13 cellular contexts compared by ENCODE assay signal in genomic region chr6:133778414-133778813, GRCh38.
DNase-seq lines count a peak whose midpoint lies in the region; ATAC-seq and TF ChIP-seq lines count a peak whose summit lies in the region.
"Had no signal": no experiment of that assay in that cellular context is flagged by ENCODE, and none has a peak within 500 bp of the region (broad histone marks: within the 10 kb centered on the region; RNA-seq: fewer than 3 reads in every experiment).

No MANE protein-coding gene starts in this region.

- peak; percentile 91 for ATAC-seq in gastroesophageal sphincter
- ATAC-seq in gastrocnemius medialis, result peak; percentile 75 to 81
- ATAC-seq in HG03280 (IDR thresholded peaks at IDR 0.05; ENCODE audit: unreplicated experiment), result no peak
- ATAC-seq: GM12878; stimulated activated naive CD8-positive, alpha-beta T cell treated with anti-CD3 and anti-CD28 coated beads, Interleukin-15, amount 100 ng/mL, for 72 hours had no signal

- H3K9me3 ChIP-seq in gastroesophageal sphincter (no peaks in the 10 kb centered on the region), gastrocnemius medialis (no peaks in the 10 kb centered on the region)

- intact Hi-C loops in gastrocnemius medialis (cut with DNase I; ENCODE audit: low total_unique reads), result no loop called here

- H3K4me1 ChIP-seq in gastroesophageal sphincter, result peaks cover 0 to 8% (median 3%) of the 10 kb centered on the region in 3 donors
- no peaks in the 10 kb centered on the region for H3K4me1 ChIP-seq in gastrocnemius medialis

- H3K36me3 ChIP-seq in gastroesophageal sphincter (no peaks in the 10 kb centered on the region), gastrocnemius medialis (no peaks in the 10 kb centered on the region)
- H3K36me3 ChIP-seq: cardiac muscle cell had no signal

- H3K27ac ChIP-seq in gastroesophageal sphincter (peak overlapping the region in 2 of 4 donors; percentile 47 to 66), gastrocnemius medialis (peak overlapping the region in 1 of 4 donors; percentile 10)
- H3K27ac ChIP-seq: cardiac muscle cell had no signal

- WGBS in gastroesophageal sphincter (ENCODE audit: low coverage in 1 of 2), 2 donors, result 0 to 13% methylated on average over 1 of the region's 1 CpG

- TF ChIP-seq CTCF in gastroesophageal sphincter (IDR thresholded peaks at IDR 0.05) (no peak), gastrocnemius medialis (IDR thresholded peaks at IDR 0.05 in 4 of 5, conservative IDR thresholded peaks at IDR 0.05 in 1 of 5) (no peak)

- TF ChIP-seq POLR2A in gastroesophageal sphincter (IDR thresholded peaks at IDR 0.05), result no peak
- TF ChIP-seq POLR2A in gastrocnemius medialis (IDR thresholded peaks at IDR 0.05), result no peak

- no peak for TF ChIP-seq EP300 in gastroesophageal sphincter (IDR thresholded peaks at IDR 0.05)

- DNase-seq in GM04503 (ENCODE audit: low read depth) (peak; percentile 71), amniotic epithelial cell (ENCODE audit: low read depth) (peak; percentile 94), gastrocnemius medialis (peak in 1 of 2 donors; percentile 14), occipital lobe (lab: John Stamatoyannopoulos, UW) (no peak), iPS-NIHi11 (ENCODE audit: low spot score) (no peak)
- no peak for DNase-seq in stimulated activated CD8-positive, alpha-beta memory T cell treated with anti-CD3 and anti-CD28 coated beads, Interleukin-4, amount 100 ng/mL, for 48 hours
- DNase-seq: naive B cell; NCI-H2081 treated with DMSO at 0.1 percent for 48 hours; stimulated activated naive CD8-positive, alpha-beta T cell treated with anti-CD3 and anti-CD28 coated beads, Interleukin-15, amount 100 ng/mL, for 72 hours had no signal

- no peaks in the 10 kb centered on the region for H3K27me3 ChIP-seq in gastroesophageal sphincter
- H3K27me3 ChIP-seq in gastrocnemius medialis, result no peaks in the 10 kb centered on the region

- in situ Hi-C loops in gastrocnemius medialis (cut with MboI; ENCODE audit: low sequenced_read_pairs in 4 of 4), result no loop called here

- H3K4me3 ChIP-seq in gastroesophageal sphincter (no peak overlapping the region), gastrocnemius medialis (no peak overlapping the region)
- H3K4me3 ChIP-seq: cardiac muscle cell, GM12878 had no signal

Comparison
In these comparisons a context has a peak if more than half of its experiments do, and no peak if none do; other contexts are left out.
1. DNase-seq: peak in GM04503 (single experiment) and amniotic epithelial cell (single experiment); none in occipital lobe (single experiment), stimulated activated CD8-positive, alpha-beta memory T cell treated with anti-CD3 and anti-CD28 coated beads, Interleukin-4, amount 100 ng/mL, for 48 hours (single experiment) and iPS-NIHi11 (single experiment).